8 cellular contexts compared by ENCODE assay signal in the genomic region with DNA sequence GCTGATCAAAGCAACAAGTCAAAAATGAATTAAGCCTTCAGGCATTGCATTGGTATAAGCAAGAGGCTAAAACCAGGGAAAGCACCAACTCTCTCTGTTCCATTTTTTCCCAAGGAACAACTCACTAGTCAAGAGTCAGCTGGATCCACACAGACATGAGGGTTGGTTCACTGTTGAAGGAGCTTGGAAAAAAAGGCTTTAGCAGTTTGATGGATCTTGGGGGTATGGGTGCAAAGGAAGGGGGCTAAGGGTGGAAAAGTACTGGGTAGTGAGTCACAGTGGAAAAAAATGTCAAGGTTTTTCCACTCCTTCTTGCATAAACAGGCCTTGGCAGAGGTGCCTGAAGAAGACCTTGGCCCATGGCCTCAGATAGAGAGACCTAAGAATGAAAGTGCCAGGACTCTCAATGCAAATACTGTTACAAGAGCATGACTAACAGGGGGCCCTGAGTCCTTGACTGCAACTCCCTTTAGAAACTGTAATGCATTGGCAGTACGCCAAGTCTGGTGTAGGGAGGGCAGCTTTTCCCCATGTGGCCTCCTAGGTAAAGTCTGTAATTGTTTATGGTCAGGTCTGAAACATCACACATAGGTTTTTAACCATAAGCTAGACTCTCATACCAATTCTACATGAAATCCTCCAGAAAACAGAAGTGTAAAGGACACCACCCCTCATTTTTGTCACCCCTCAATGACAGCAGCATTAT. TPM values are rescaled to one million over a fixed set of nuclear protein-coding genes. Genes with fewer than 3 reads are reported as not detected.
DNase-seq lines count a peak whose midpoint lies in the region; ATAC-seq and TF ChIP-seq lines count a peak whose summit lies in the region.

No MANE protein-coding gene starts in this region.

- peaks cover 19% of the 10 kb centered on the region for H3K4me1 Mint-ChIP-seq in activated naive CD4-positive, alpha-beta T cell treated with anti-CD3 and anti-CD28 coated beads for 36 hours (ENCODE audit: low read depth)
- H3K4me1 Mint-ChIP-seq in mesothelial cell of epicardium, result peaks cover 9% of the 10 kb centered on the region
- H3K4me1 Mint-ChIP-seq in effector memory CD8-positive, alpha-beta T cell (ENCODE audit: low read depth in 2 of 2), result peaks cover 3 to 7% of the 10 kb centered on the region in 2 donors

- H3K36me3 ChIP-seq in right lobe of liver, result peaks cover 0 to 10% (median 3%) of the 10 kb centered on the region in 4 donors

- H3K27ac Mint-ChIP-seq in activated naive CD4-positive, alpha-beta T cell treated with anti-CD3 and anti-CD28 coated beads for 36 hours, result peak overlapping the region; percentile 77
- H3K27ac Mint-ChIP-seq in mesothelial cell of epicardium, result no peak overlapping the region
- H3K27ac Mint-ChIP-seq in effector memory CD8-positive, alpha-beta T cell, result no peak overlapping the region

- ATAC-seq in GM19372 (IDR thresholded peaks at IDR 0.05; ENCODE audit: low read depth, unreplicated experiment) (peak; percentile 96), HG03196 (IDR thresholded peaks at IDR 0.05; ENCODE audit: unreplicated experiment) (peak; percentile 98), right lobe of liver (peak; percentile 77 to 92 (median 82))
- no peak for ATAC-seq in effector memory CD8-positive, alpha-beta T cell (replicated peaks)

- peaks cover 0 to 37% (median 7%) of the 10 kb centered on the region in 4 donors for H3K4me1 ChIP-seq in right lobe of liver

- no peaks in the 10 kb centered on the region for H3K9me3 ChIP-seq in right lobe of liver

- no peak for TF ChIP-seq POLR2A in right lobe of liver (IDR thresholded peaks at IDR 0.05)

- peaks cover 28% of the 10 kb centered on the region for H3K36me3 Mint-ChIP-seq in activated naive CD4-positive, alpha-beta T cell treated with anti-CD3 and anti-CD28 coated beads for 36 hours (ENCODE audit: low read depth)
- H3K36me3 Mint-ChIP-seq in mesothelial cell of epicardium, result peaks cover 35% of the 10 kb centered on the region
- H3K36me3 Mint-ChIP-seq in effector memory CD8-positive, alpha-beta T cell (ENCODE audit: insufficient read depth), result peaks cover 58% of the 10 kb centered on the region

- no peak overlapping the region for H3K4me3 ChIP-seq in right lobe of liver

- CTCF ChIA-PET in activated naive CD4-positive, alpha-beta T cell treated with anti-CD3 and anti-CD28 coated beads for 36 hours (lab: Charles Lee), result interaction anchor here (0.7 kb wide), 1 partner anchor 67 kb away, joined by 3 read pairs; no protein-coding TSS in a partner anchor

- intact Hi-C loops in activated naive CD4-positive, alpha-beta T cell treated with anti-CD3 and anti-CD28 coated beads for 36 hours (cut with micrococcal nuclease), result loop anchor here (1.0 to 2.0 kb wide), 8 partner anchors 25 to 1643 kb away; partner anchors contain the start of genes ABITRAM, ELP1 and EPB41L4B
- intact Hi-C loops in right lobe of liver (cut with DNase I), result no loop called here

- H3K27ac ChIP-seq in right lobe of liver, result peak overlapping the region; percentile 42 to 81 (median 72)

- H3K4me3 Mint-ChIP-seq in activated naive CD4-positive, alpha-beta T cell treated with anti-CD3 and anti-CD28 coated beads for 36 hours, result peak overlapping the region; percentile 2
- H3K4me3 Mint-ChIP-seq in mesothelial cell of epicardium, result no peak overlapping the region
- H3K4me3 Mint-ChIP-seq in effector memory CD8-positive, alpha-beta T cell, result no peak overlapping the region

- no peaks in the 10 kb centered on the region for H3K9me3 Mint-ChIP-seq in activated naive CD4-positive, alpha-beta T cell treated with anti-CD3 and anti-CD28 coated beads for 36 hours
- H3K9me3 Mint-ChIP-seq in mesothelial cell of epicardium, result peaks cover 12% of the 10 kb centered on the region
- H3K9me3 Mint-ChIP-seq in effector memory CD8-positive, alpha-beta T cell, result no peaks in the 10 kb centered on the region

- no peaks in the 10 kb centered on the region for H3K27me3 ChIP-seq in right lobe of liver

- 0% methylated on average over 1 of the region's 1 CpG for WGBS in right lobe of liver (ENCODE audit: insufficient coverage, low coverage, low lambda C conversion rate, missing lambda C conversion rate)

- TF ChIP-seq CTCF in right lobe of liver (IDR thresholded peaks at IDR 0.05) (no peak), mesothelial cell of epicardium (IDR thresholded peaks at IDR 0.05; ENCODE audit: unreplicated experiment) (no peak)

- H3K27me3 Mint-ChIP-seq in activated naive CD4-positive, alpha-beta T cell treated with anti-CD3 and anti-CD28 coated beads for 36 hours (ENCODE audit: low read depth), result no peaks in the 10 kb centered on the region
- no peaks in the 10 kb centered on the region for H3K27me3 Mint-ChIP-seq in mesothelial cell of epicardium (ENCODE audit: low read depth)
- H3K27me3 Mint-ChIP-seq in effector memory CD8-positive, alpha-beta T cell, result no peaks in the 10 kb centered on the region

- DNase-seq in DMS 273 (lab: John Stamatoyannopoulos, UW; ENCODE audit: unreplicated experiment) (peak; percentile 86), NCI-H345 treated with DMSO at 0.1 percent for 48 hours (lab: John Stamatoyannopoulos, UW; ENCODE audit: unreplicated experiment) (peak; percentile 93), right lobe of liver (peak in 2 of 3 donors; percentile 51 to 70), mesothelial cell of epicardium (ENCODE audit: low spot score in 2 of 2, unreplicated experiment in 2 of 2) (no peak)
- peak; percentile 86 for DNase-seq in activated naive CD4-positive, alpha-beta T cell treated with anti-CD3 and anti-CD28 coated beads for 36 hours
- DNase-seq in effector memory CD8-positive, alpha-beta T cell, result no peak

RNA-seq across cellular contexts. Expression of gene ACTL7A, which starts 23.7 kb away (rescaled TPM):
- not detected for total RNA-seq in activated naive CD4-positive, alpha-beta T cell treated with anti-CD3 and anti-CD28 coated beads for 36 hours
- total RNA-seq in right lobe of liver, result not detected
- not detected in 3 replicates for total RNA-seq in mesothelial cell of epicardium

RNA-seq across cellular contexts. Expression of gene ACTL7B, which starts 30.0 kb away (rescaled TPM):
- total RNA-seq in activated naive CD4-positive, alpha-beta T cell treated with anti-CD3 and anti-CD28 coated beads for 36 hours, result not detected
- not detected for total RNA-seq in right lobe of liver
- total RNA-seq in mesothelial cell of epicardium, result 0.13 to 0.16 TPM in 2 of 3 replicates, not detected in the other

RNA-seq across cellular contexts. Expression of gene ELP1, which starts 48.1 kb away (rescaled TPM):
- 10 to 100 TPM; 22.3 to 27.3 TPM for total RNA-seq in activated naive CD4-positive, alpha-beta T cell treated with anti-CD3 and anti-CD28 coated beads for 36 hours
- total RNA-seq in right lobe of liver, result 10 to 100 TPM; 10.4 to 20.6 (median 13.0) TPM
- 29.1 to 35.8 TPM (median 31.0 TPM) in 3 replicates for total RNA-seq in mesothelial cell of epicardium

RNA-seq across cellular contexts. Expression of gene ABITRAM, which starts 48.4 kb away (rescaled TPM):
- total RNA-seq in activated naive CD4-positive, alpha-beta T cell treated with anti-CD3 and anti-CD28 coated beads for 36 hours, result 10 to 100 TPM; 10.7 to 11.2 TPM
- 1 to 10 TPM; 5.2 to 8.3 (median 6.8) TPM for total RNA-seq in right lobe of liver
- total RNA-seq in mesothelial cell of epicardium, result 14.6 to 17.7 TPM (median 15.5 TPM) in 3 replicates

Comparison
In these comparisons a context has a peak if more than half of its experiments do, and no peak if none do; other contexts are left out.
1. DNase-seq: peak in DMS 273 (single experiment), NCI-H345 treated with DMSO at 0.1 percent for 48 hours (single experiment), activated naive CD4-positive, alpha-beta T cell treated with anti-CD3 and anti-CD28 coated beads for 36 hours (single experiment) and right lobe of liver (2 of 3); none in mesothelial cell of epicardium (0 of 2) and effector memory CD8-positive, alpha-beta T cell (0 of 3).